ENCODE assay signal across 19 cellular contexts in the genomic region with DNA sequence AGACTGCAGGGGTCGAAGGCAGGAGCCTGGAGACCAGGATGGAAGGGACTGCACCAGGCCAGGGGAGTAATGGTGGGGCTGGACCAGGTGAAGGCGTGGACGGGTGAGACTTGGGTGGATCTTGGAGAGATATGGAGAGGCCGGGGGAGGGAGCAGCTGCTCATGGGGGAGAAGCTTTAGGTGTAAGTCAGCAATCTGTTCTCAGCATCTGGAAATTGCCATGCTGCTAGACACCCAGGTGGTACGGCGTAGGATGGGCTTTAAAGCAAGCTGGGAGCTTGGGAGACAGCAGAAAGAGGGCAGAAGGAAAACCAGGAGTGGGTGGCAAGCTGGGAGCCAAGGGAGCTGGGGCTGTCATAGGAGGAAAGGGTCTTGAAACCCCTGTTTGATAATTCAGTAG.
DNase-seq lines count a peak whose midpoint lies in the region; ATAC-seq lines count a peak whose summit lies in the region.
"Had no signal": no experiment of that assay in that cellular context is flagged by ENCODE, and none has a peak within 500 bp of the region (broad histone marks: within the 10 kb centered on the region; RNA-seq: fewer than 3 reads in every experiment).

No MANE protein-coding gene starts in this region.

- peaks cover 22% of the 10 kb centered on the region for H3K4me1 ChIP-seq in NT2/D1 (ENCODE audit: insufficient read depth, insufficient read length)

- no peak for ATAC-seq in effector memory CD8-positive, alpha-beta T cell (replicated peaks)
- ATAC-seq: activated naive CD4-positive, alpha-beta T cell treated with anti-CD3 and anti-CD28 coated beads, Interleukin-2, amount 50 U/mL, for 72 hours; gastroesophageal sphincter; mucosa of descending colon had no signal

- H3K9ac ChIP-seq in NT2/D1 (ENCODE audit: insufficient read length, low read depth): peak overlapping the region; percentile 62

- H3K36me3 Mint-ChIP-seq in effector memory CD8-positive, alpha-beta T cell (ENCODE audit: insufficient read depth): peaks cover 19% of the 10 kb centered on the region

- no peak overlapping the region for H3K4me3 ChIP-seq in NT2/D1 (ENCODE audit: insufficient read length, low read depth)
- H3K4me3 ChIP-seq: gastroesophageal sphincter, mucosa of descending colon, stomach had no signal

- no peaks in the 10 kb centered on the region for H3K9me3 ChIP-seq in NT2/D1 (ENCODE audit: insufficient read depth, low read length)
- H3K9me3 ChIP-seq: gastroesophageal sphincter, mucosa of descending colon, Peyer's patch, stomach had no signal

- H3K9me3 Mint-ChIP-seq in effector memory CD8-positive, alpha-beta T cell: no peaks in the 10 kb centered on the region
- H3K9me3 Mint-ChIP-seq: activated naive CD4-positive, alpha-beta T cell treated with anti-CD3 and anti-CD28 coated beads, Interleukin-2, amount 50 U/mL, for 72 hours had no signal

- H3K27me3 ChIP-seq in NT2/D1 (ENCODE audit: insufficient read depth, insufficient read length): no peaks in the 10 kb centered on the region
- H3K27me3 ChIP-seq: gastroesophageal sphincter, Peyer's patch had no signal

- no peak overlapping the region for H3K4me3 Mint-ChIP-seq in effector memory CD8-positive, alpha-beta T cell

- no peaks in the 10 kb centered on the region for H3K27me3 Mint-ChIP-seq in effector memory CD8-positive, alpha-beta T cell

- H3K4me1 Mint-ChIP-seq in effector memory CD8-positive, alpha-beta T cell (ENCODE audit: low read depth in 2 of 2): peaks cover 31 to 35% of the 10 kb centered on the region in 2 donors

- intact Hi-C loops in posterior cingulate gyrus (cut with DNase I): no loop called here

- peaks cover 45% of the 10 kb centered on the region for H3K36me3 ChIP-seq in NT2/D1 (ENCODE audit: insufficient read depth, insufficient read length, low read length)
- H3K36me3 ChIP-seq: Peyer's patch had no signal

- H3K27ac Mint-ChIP-seq in effector memory CD8-positive, alpha-beta T cell: peak overlapping the region; percentile 52 to 97

- peak; percentile 87 for DNase-seq in DMS 273 (lab: John Stamatoyannopoulos, UW; ENCODE audit: unreplicated experiment)
- DNase-seq in NT2/D1 (ENCODE audit: low read depth, low spot score): no peak
- DNase-seq in effector memory CD8-positive, alpha-beta T cell: no peak
- DNase-seq in posterior cingulate gyrus: peak in 7 of 10 donors; percentile 34 to 92 (median 66)
- no peak for DNase-seq in SHP77 treated with DMSO at 0.1 percent for 48 hours (lab: John Stamatoyannopoulos, UW)
- DNase-seq in islet precursor cell: no peak
- DNase-seq in KG1 (lab: John Stamatoyannopoulos, UW): no peak
- DNase-seq in SKM-1 treated with dmso at 0.1 percent for 144 hours (lab: John Stamatoyannopoulos, UW; ENCODE audit: unreplicated experiment): no peak
- DNase-seq: C1 segment of cervical spinal cord, cerebellar nuclear complex, EL, Kasumi-1, mucosa of descending colon, NCI-H1417 treated with DMSO at 0.1 percent for 48 hours, NCI-H446 treated with DMSO at 0.1 percent for 48 hours, Peyer's patch, stomach had no signal

Comparison
In these comparisons a context has a peak if more than half of its experiments do, and no peak if none do; other contexts are left out.
1. DNase-seq: peak in DMS 273 (single experiment) and posterior cingulate gyrus (7 of 10); none in NT2/D1 (single experiment), effector memory CD8-positive, alpha-beta T cell (0 of 3), SHP77 treated with DMSO at 0.1 percent for 48 hours (single experiment), islet precursor cell (single experiment), KG1 (single experiment) and SKM-1 treated with dmso at 0.1 percent for 144 hours (single experiment).